8 cellular contexts compared by ENCODE assay signal in the genomic region with DNA sequence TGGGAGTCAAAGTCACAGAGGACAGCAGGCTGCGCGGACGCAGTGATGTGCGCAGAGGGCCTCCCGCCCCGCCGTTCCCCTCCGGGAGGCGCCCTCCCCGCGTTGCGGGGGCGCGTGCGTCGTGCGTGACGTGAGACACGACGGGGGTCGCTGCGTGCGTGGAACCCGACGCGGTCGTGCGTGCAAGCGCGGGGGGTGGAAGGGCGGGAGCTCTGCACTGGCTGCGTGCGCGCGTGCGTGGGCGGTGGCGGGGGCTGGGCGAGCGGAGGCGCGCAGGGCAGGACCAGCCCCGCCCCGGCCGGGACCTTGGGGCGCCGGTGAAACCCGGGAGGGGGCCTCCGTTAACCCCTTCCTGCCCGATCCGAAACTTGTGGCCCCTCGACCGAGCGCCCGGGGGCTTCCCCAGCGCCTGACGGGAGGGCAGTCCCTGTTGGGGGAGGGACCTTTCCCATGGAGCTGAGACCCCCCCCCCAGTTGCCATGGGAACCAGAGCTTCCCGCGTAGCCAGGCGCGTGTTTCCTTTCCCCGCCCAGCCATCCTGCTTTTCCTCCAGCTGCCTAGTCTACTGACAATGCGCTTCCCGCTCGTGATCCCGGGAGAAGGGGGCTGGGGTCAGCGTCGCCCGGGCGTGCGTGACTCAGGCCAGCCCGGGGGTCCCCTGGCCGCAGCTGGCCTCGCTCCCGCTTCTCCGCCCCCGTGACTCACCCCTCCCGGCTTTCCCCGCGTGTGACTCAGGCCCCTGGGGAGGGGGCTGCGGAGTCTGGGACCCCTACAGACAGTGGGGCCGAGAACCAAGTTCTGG. TPM values are rescaled to one million over a fixed set of nuclear protein-coding genes. Genes with fewer than 3 reads are reported as not detected.
DNase-seq lines count a peak whose midpoint lies in the region; ATAC-seq and TF ChIP-seq lines count a peak whose summit lies in the region.

No MANE protein-coding gene starts in this region.

- DNase-seq in AG08396 (ENCODE audit: low spot score) (peak; percentile 84), cardiac septum (ENCODE audit: low spot score) (peak; percentile 95), pons (ENCODE audit: low spot score) (peak; percentile 79), tibial nerve (ENCODE audit: low spot score in 2 of 2) (peak; percentile 79 to 81)
- DNase-seq in activated naive CD8-positive, alpha-beta T cell treated with anti-CD3 and anti-CD28 coated beads for 36 hours, result peak; percentile 91

- WGBS in tibial nerve, 2 donors, result 1% methylated on average over 38 to 45 of the region's 82 CpGs

- H3K9ac ChIP-seq in KMS-11, result no peak overlapping the region

- peak; percentile 45 for ATAC-seq in GM19023 (IDR thresholded peaks at IDR 0.05; ENCODE audit: unreplicated experiment)
- peak; percentile 44 for ATAC-seq in SK-N-SH treated with all-trans-retinoic acid at 6 μM for 48 hours

- H3K36me3 ChIP-seq in KMS-11 (ENCODE audit: insufficient read depth), result no peaks in the 10 kb centered on the region
- H3K36me3 ChIP-seq in tibial nerve, result no peaks in the 10 kb centered on the region

- H3K27ac ChIP-seq in KMS-11 (peak overlapping the region; percentile 39; the same call in 1 of the 2 replicates), tibial nerve (peak overlapping the region; percentile 81 to 100 (median 99))

- H3K27me3 ChIP-seq in KMS-11 (ENCODE audit: insufficient read depth, low read depth), result no peaks in the 10 kb centered on the region
- H3K27me3 ChIP-seq in tibial nerve, result no peaks in the 10 kb centered on the region

- intact Hi-C loops in cardiac septum (cut with DNase I), result no loop called here

- peak; percentile 18 to 52 for TF ChIP-seq POLR2A in tibial nerve (IDR thresholded peaks at IDR 0.05)

- H3K4me1 Mint-ChIP-seq in activated naive CD8-positive, alpha-beta T cell treated with anti-CD3 and anti-CD28 coated beads for 36 hours, result peaks cover 24% of the 10 kb centered on the region

- no peaks in the 10 kb centered on the region for H4K20me1 ChIP-seq in KMS-11 (ENCODE audit: insufficient read depth)

- TF ChIP-seq CTCF in KMS-11 (conservative IDR thresholded peaks at IDR 0.05; ENCODE audit: low read depth, low read length), result no peak
- TF ChIP-seq CTCF in tibial nerve (IDR thresholded peaks at IDR 0.05), result peak in 2 of 5 experiments; percentile 23 to 52

- no peak overlapping the region for H3K4me3 ChIP-seq in KMS-11 (IDR thresholded peaks at IDR 0.05; ENCODE audit: insufficient read depth, low read depth, low read length)
- peak overlapping the region; percentile 27 to 53 (median 46) for H3K4me3 ChIP-seq in tibial nerve

- peak overlapping the region; percentile 80 for H3K4me3 Mint-ChIP-seq in activated naive CD8-positive, alpha-beta T cell treated with anti-CD3 and anti-CD28 coated beads for 36 hours

- H3K27ac Mint-ChIP-seq in activated naive CD8-positive, alpha-beta T cell treated with anti-CD3 and anti-CD28 coated beads for 36 hours, result peak overlapping the region; percentile 96

- H3K4me2 ChIP-seq in KMS-11, result peak overlapping the region; percentile 96

- no peaks in the 10 kb centered on the region for H3K36me3 Mint-ChIP-seq in activated naive CD8-positive, alpha-beta T cell treated with anti-CD3 and anti-CD28 coated beads for 36 hours

- no peaks in the 10 kb centered on the region for H3K9me3 Mint-ChIP-seq in activated naive CD8-positive, alpha-beta T cell treated with anti-CD3 and anti-CD28 coated beads for 36 hours

- no peaks in the 10 kb centered on the region for H3K79me2 ChIP-seq in KMS-11 (ENCODE audit: insufficient read depth, low read depth)

- H3K9me3 ChIP-seq in tibial nerve, result no peaks in the 10 kb centered on the region

- H2AFZ ChIP-seq in KMS-11 (ENCODE audit: low read depth), result peak overlapping the region; percentile 96

- no peaks in the 10 kb centered on the region for H3K27me3 Mint-ChIP-seq in activated naive CD8-positive, alpha-beta T cell treated with anti-CD3 and anti-CD28 coated beads for 36 hours

- peak; percentile 93 to 95 for TF ChIP-seq EP300 in tibial nerve (IDR thresholded peaks at IDR 0.05)

- peaks cover 48% of the 10 kb centered on the region for H3K4me1 ChIP-seq in KMS-11 (ENCODE audit: low read depth, poor library complexity, severe bottlenecking)
- H3K4me1 ChIP-seq in tibial nerve, result peaks cover 0 to 88% (median 77%) of the 10 kb centered on the region in 4 donors

TF ChIP-seq in SK-N-SH treated with all-trans-retinoic acid at 6 μM for 48 hours, 23 proteins besides CTCF, POLR2A, EP300 and RAD21:
- TF ChIP-seq ZC3H10 (CRISPR knock-in tag; IDR thresholded peaks at IDR 0.05), result peak; percentile 75; the same call in 1 of the 2 replicates
- no peak for TF ChIP-seq ISL1 (CRISPR knock-in tag; IDR thresholded peaks at IDR 0.05)
- peak; percentile 50; the same call in 1 of the 2 replicates for TF ChIP-seq ZFP3 (CRISPR knock-in tag; IDR thresholded peaks at IDR 0.05)
- TF ChIP-seq SNAI2 (CRISPR knock-in tag; IDR thresholded peaks at IDR 0.05), result peak; percentile 48; the same call in 1 of the 2 replicates
- TF ChIP-seq ZFP30 (CRISPR knock-in tag; IDR thresholded peaks at IDR 0.05), result no peak
- TF ChIP-seq, protein P1, sequence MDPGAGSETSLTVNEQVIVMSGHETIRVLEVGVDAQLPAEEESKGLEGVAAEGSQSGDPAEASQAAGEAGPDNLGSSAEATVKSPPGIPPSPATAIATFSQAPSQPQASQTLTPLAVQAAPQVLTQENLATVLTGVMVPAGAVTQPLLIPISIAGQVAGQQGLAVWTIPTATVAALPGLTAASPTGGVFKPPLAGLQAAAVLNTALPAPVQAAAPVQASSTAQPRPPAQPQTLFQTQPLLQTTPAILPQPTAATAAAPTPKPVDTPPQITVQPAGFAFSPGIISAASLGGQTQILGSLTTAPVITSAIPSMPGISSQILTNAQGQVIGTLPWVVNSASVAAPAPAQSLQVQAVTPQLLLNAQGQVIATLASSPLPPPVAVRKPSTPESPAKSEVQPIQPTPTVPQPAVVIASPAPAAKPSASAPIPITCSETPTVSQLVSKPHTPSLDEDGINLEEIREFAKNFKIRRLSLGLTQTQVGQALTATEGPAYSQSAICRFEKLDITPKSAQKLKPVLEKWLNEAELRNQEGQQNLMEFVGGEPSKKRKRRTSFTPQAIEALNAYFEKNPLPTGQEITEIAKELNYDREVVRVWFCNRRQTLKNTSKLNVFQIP (CRISPR knock-in tag; IDR thresholded peaks at IDR 0.05; ENCODE audit: borderline replicate concordance, low read depth), result no peak
- TF ChIP-seq, protein P2, sequence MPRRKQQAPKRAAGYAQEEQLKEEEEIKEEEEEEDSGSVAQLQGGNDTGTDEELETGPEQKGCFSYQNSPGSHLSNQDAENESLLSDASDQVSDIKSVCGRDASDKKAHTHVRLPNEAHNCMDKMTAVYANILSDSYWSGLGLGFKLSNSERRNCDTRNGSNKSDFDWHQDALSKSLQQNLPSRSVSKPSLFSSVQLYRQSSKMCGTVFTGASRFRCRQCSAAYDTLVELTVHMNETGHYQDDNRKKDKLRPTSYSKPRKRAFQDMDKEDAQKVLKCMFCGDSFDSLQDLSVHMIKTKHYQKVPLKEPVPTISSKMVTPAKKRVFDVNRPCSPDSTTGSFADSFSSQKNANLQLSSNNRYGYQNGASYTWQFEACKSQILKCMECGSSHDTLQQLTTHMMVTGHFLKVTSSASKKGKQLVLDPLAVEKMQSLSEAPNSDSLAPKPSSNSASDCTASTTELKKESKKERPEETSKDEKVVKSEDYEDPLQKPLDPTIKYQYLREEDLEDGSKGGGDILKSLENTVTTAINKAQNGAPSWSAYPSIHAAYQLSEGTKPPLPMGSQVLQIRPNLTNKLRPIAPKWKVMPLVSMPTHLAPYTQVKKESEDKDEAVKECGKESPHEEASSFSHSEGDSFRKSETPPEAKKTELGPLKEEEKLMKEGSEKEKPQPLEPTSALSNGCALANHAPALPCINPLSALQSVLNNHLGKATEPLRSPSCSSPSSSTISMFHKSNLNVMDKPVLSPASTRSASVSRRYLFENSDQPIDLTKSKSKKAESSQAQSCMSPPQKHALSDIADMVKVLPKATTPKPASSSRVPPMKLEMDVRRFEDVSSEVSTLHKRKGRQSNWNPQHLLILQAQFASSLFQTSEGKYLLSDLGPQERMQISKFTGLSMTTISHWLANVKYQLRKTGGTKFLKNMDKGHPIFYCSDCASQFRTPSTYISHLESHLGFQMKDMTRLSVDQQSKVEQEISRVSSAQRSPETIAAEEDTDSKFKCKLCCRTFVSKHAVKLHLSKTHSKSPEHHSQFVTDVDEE (CRISPR knock-in tag; IDR thresholded peaks at IDR 0.05), result peak; percentile 94
- TF ChIP-seq TOX (CRISPR knock-in tag; IDR thresholded peaks at IDR 0.05; ENCODE audit: borderline replicate concordance), result no peak; the same call in 1 of the 2 replicates
- TF ChIP-seq PATZ1 (CRISPR knock-in tag; IDR thresholded peaks at IDR 0.05; ENCODE audit: borderline replicate concordance), result peak; percentile 98
TF ChIP-seq in SK-N-SH treated with all-trans-retinoic acid at 6 μM for 48 hours: peak in this region for 5.

RNA-seq across cellular contexts. Expression of gene HOOK2, which starts 7.3 kb away (rescaled TPM):
- 10 to 100 TPM; 13.0 to 13.8 TPM for total RNA-seq in activated naive CD8-positive, alpha-beta T cell treated with anti-CD3 and anti-CD28 coated beads for 36 hours
- total RNA-seq in cardiac septum (101 TPM), tibial nerve (100 to 1,000 TPM in 1 of 4 donors, 10 to 100 TPM in 3; 27.3 to 109 (median 50.2) TPM)

RNA-seq across cellular contexts. Expression of gene JUNB, which starts 8.7 kb away (rescaled TPM):
- total RNA-seq in activated naive CD8-positive, alpha-beta T cell treated with anti-CD3 and anti-CD28 coated beads for 36 hours, result 100 to 1,000 TPM; 171 to 175 TPM
- total RNA-seq in cardiac septum (97.7 TPM), tibial nerve (100 to 1,000 TPM; 421 to 676 (median 613) TPM)

RNA-seq across cellular contexts. Expression of gene PRDX2, which starts 19.0 kb away (rescaled TPM):
- 100 to 1,000 TPM; 238 to 241 TPM for total RNA-seq in activated naive CD8-positive, alpha-beta T cell treated with anti-CD3 and anti-CD28 coated beads for 36 hours
- 595 TPM for total RNA-seq in cardiac septum
- 100 to 1,000 TPM; 129 to 182 (median 163) TPM for total RNA-seq in tibial nerve

RNA-seq across cellular contexts. Expression of gene THSD8, which starts 19.2 kb away (rescaled TPM):
- total RNA-seq in activated naive CD8-positive, alpha-beta T cell treated with anti-CD3 and anti-CD28 coated beads for 36 hours, result 10 to 100 TPM; 25.3 to 30.5 TPM
- total RNA-seq in cardiac septum (0.94 TPM), tibial nerve (1 to 10 TPM in 1 of 4 donors, not detected in 3; 4.8 TPM)

RNA-seq across cellular contexts. Expression of gene RNASEH2A, which starts 23.8 kb away (rescaled TPM):
- 10 to 100 TPM; 46.1 to 55.5 TPM for total RNA-seq in activated naive CD8-positive, alpha-beta T cell treated with anti-CD3 and anti-CD28 coated beads for 36 hours
- total RNA-seq in cardiac septum, result 4.4 TPM
- total RNA-seq in tibial nerve, result 1 to 10 TPM; 5.4 to 8.6 (median 6.7) TPM
